ENCODE assay signal across 32 cellular contexts in the genomic region with DNA sequence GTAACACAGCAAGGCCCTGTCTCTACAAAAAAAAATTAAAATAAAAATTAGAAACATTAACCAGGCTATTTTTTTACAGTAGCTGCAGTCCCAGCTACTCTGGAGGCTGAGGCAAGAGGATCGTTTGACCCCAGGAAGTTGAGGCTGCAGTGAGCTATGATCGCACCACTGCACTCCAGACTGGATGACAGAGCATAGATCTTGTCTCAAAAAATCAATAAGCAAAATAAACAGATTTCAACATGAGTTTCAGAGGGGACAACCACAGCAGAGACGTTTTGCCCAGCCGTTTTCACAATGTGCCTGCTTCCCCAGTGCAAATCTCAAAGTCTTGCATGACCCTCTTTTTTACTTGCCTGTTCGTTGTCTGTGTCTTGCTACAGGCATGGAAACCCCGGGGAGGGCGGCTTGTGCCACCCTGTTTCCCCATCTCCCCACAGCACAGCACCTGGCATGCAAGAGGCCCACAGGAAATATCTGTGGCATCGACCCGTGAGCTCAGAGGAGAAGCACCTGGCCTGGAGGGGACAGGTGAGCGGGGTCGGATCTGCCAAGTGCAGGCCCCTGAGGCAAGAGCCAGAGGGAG.
"Had no signal": no experiment of that assay in that cellular context is flagged by ENCODE, and none has a peak within 500 bp of the region (broad histone marks: within the 10 kb centered on the region; RNA-seq: fewer than 3 reads in every experiment).

No MANE protein-coding gene starts in this region.

- H3K27me3 ChIP-seq: brain microvascular endothelial cell, SJSA1 had no signal

- H3K27ac Mint-ChIP-seq: activated CD4-positive, alpha-beta T cell treated with anti-CD3 and anti-CD28 coated beads, Interleukin-2, amount 10 ng/mL, durations not matched to agents 24 days and 14 days; activated CD8-positive, alpha-beta T cell treated with anti-CD3 and anti-CD28 coated beads for 36 hours; activated naive CD8-positive, alpha-beta T cell treated with anti-CD3 and anti-CD28 coated beads for 36 hours; activated T-cell treated with anti-CD3 and anti-CD28 coated beads, Interleukin-2, amount 50 U/mL, for 72 hours; activated T-helper 17 cell treated with anti-CD3 and anti-CD28 coated beads, Interleukin-2, amount 50 U/mL, for 72 hours; T-helper 1 cell treated with Interleukin-12 subunit alpha and Interleukin-12 subunit beta and Interleukin-4 antibody, amounts not matched to agents 30 μg/mL and 1 μg/mL, for 36 hours; T-helper 2 cell treated with Interferon-gamma antibody and Interleukin-4, amounts not matched to agents 5 μg/mL and 100 μg/mL, for 36 hours had no signal

- H3K4me3 ChIP-seq: SJSA1 had no signal

- H3K9me2 ChIP-seq: SK-N-SH had no signal

- H3K9me3 ChIP-seq: SJSA1 had no signal

- H3K4me1 Mint-ChIP-seq: activated CD4-positive, alpha-beta T cell treated with anti-CD3 and anti-CD28 coated beads, Interleukin-2, amount 10 ng/mL, durations not matched to agents 24 days and 14 days; activated naive CD8-positive, alpha-beta T cell treated with anti-CD3 and anti-CD28 coated beads for 36 hours; activated T-helper 17 cell treated with anti-CD3 and anti-CD28 coated beads, Interleukin-2, amount 50 U/mL, for 72 hours had no signal

- H3K4me3 Mint-ChIP-seq: activated CD4-positive, alpha-beta T cell treated with anti-CD3 and anti-CD28 coated beads, Interleukin-2, amount 10 ng/mL, durations not matched to agents 24 days and 14 days; activated CD8-positive, alpha-beta T cell treated with anti-CD3 and anti-CD28 coated beads for 36 hours; activated naive CD8-positive, alpha-beta T cell treated with anti-CD3 and anti-CD28 coated beads for 36 hours; activated T-cell treated with anti-CD3 and anti-CD28 coated beads, Interleukin-2, amount 50 U/mL, for 72 hours; activated T-helper 17 cell treated with anti-CD3 and anti-CD28 coated beads, Interleukin-2, amount 50 U/mL, for 72 hours; T-helper 1 cell treated with Interleukin-12 subunit alpha and Interleukin-12 subunit beta and Interleukin-4 antibody, amounts not matched to agents 30 μg/mL and 1 μg/mL, for 36 hours; T-helper 2 cell treated with Interferon-gamma antibody and Interleukin-4, amounts not matched to agents 5 μg/mL and 100 μg/mL, for 36 hours had no signal

- H3K9me3 Mint-ChIP-seq: activated CD8-positive, alpha-beta T cell treated with anti-CD3 and anti-CD28 coated beads for 36 hours; T-helper 2 cell treated with Interferon-gamma antibody and Interleukin-4, amounts not matched to agents 5 μg/mL and 100 μg/mL, for 36 hours had no signal

- H3K36me3 Mint-ChIP-seq: activated naive CD8-positive, alpha-beta T cell treated with anti-CD3 and anti-CD28 coated beads for 36 hours had no signal

- H3K4me2 ChIP-seq: SK-N-SH had no signal

- H3K27ac ChIP-seq: brain microvascular endothelial cell, SJSA1 had no signal

- H3K27me3 Mint-ChIP-seq: activated CD4-positive, alpha-beta T cell treated with anti-CD3 and anti-CD28 coated beads, Interleukin-2, amount 10 ng/mL, durations not matched to agents 24 days and 14 days had no signal

- H3K36me3 ChIP-seq: brain microvascular endothelial cell, SJSA1 had no signal

- DNase-seq: activated CD4-positive, alpha-beta T cell treated with anti-CD3 and anti-CD28 coated beads, Interleukin-2, amount 10 ng/mL, durations not matched to agents 24 days and 14 days; activated CD4-positive, alpha-beta T cell treated with anti-CD3 and anti-CD28 coated beads, Interleukin-2, amount 50 U/mL, for 4 hours; activated CD8-positive, alpha-beta T cell treated with anti-CD3 and anti-CD28 coated beads for 36 hours; activated effector memory CD4-positive, alpha-beta T cell treated with anti-CD3 and anti-CD28 coated beads, Interleukin-2, amount 50 U/mL, for 16 hours; activated naive CD4-positive, alpha-beta T cell; activated naive CD4-positive, alpha-beta T cell treated with anti-CD3 and anti-CD28 coated beads, Interleukin-2, amount 50 U/mL, for 16 hours; activated naive CD8-positive, alpha-beta T cell treated with anti-CD3 and anti-CD28 coated beads for 36 hours; activated T-cell treated with anti-CD3 and anti-CD28 coated beads, Interleukin-2, amount 50 U/mL, for 1 hour; activated T-cell treated with anti-CD3 and anti-CD28 coated beads, Interleukin-2, amount 50 U/mL, for 72 hours; amniotic stem cell; aorta; brain microvascular endothelial cell; central memory CD4-positive, alpha-beta T cell; MM.1S; MV-4-11; NCI-H1092; NCI-H1417; NCI-H1694; NCI-H1930; NCI-H2081 treated with DMSO at 0.1 percent for 48 hours; NCI-H226; NCI-H446 treated with DMSO at 0.1 percent for 48 hours; NCI-H524; NCI-H69; RPMI8226; SHP77 treated with DMSO at 0.1 percent for 48 hours; SK-N-SH had no signal

- ATAC-seq: activated CD8-positive, alpha-beta T cell treated with anti-CD3 and anti-CD28 coated beads for 36 hours; activated T-cell treated with anti-CD3 and anti-CD28 coated beads, Interleukin-2, amount 50 U/mL, for 72 hours; activated T-helper 17 cell treated with anti-CD3 and anti-CD28 coated beads, Interleukin-2, amount 50 U/mL, for 72 hours; Panc1 had no signal
